2 cellular contexts compared by ENCODE assay signal in the genomic region with DNA sequence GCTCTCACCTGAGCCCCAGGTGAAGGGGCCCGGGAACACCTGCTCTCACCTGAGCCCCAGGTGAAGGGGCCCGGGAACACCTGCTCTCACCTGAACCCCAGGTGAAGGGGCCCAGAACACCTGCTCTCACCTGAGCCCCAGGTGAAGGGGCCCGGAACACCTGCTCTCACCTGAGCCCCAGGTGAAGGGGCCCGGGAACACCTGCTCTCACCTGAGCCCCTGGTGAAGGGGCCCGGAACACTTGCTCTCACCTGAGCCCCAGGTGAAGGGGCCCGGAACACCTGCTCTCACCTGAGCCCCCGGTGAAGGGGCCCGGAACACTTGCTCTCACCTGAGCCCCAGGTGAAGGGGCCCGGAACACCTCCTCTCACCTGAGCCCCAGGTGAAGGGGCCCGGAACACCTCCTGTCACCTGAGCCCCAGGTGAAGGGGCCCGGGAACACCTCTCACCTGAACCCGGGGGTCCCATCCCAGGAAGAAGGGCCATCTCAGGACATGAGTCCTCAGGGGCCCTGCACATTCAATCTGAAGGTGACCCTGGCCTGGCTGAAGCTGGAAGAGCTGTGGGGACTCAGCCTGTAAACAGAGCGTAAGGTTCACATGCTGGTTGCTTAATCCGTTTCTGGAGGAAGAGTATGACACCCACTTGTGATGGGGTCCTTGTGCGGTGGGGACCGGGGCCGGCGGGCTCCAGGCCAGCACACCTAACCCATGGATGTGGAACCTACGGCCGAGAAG. TPM values are rescaled to one million over a fixed set of nuclear protein-coding genes. Genes with fewer than 3 reads are reported as not detected.
"Had no signal": no experiment of that assay in that cellular context is flagged by ENCODE, and none has a peak within 500 bp of the region (broad histone marks: within the 10 kb centered on the region; RNA-seq: fewer than 3 reads in every experiment).

No MANE protein-coding gene starts in this region.

RNA-seq across cellular contexts. Expression of a gene that starts 14.5 kb away (rescaled TPM):
- total RNA-seq: activated naive CD4-positive, alpha-beta T cell treated with anti-CD3 and anti-CD28 coated beads for 36 hours; OCI-LY7 had no signal
